ENCODE assay signal across 1 cellular context in genomic region chr1:155196893-155197638, GRCh38.
A peak's percentile ranks its signal among the peaks of the same experiment; 100 is the strongest.
TF ChIP-seq lines count a peak whose summit lies in the region.

No MANE protein-coding gene starts in this region.

TF ChIP-seq in H1, 55 proteins besides CTCF, POLR2A, EP300 and RAD21:
- no peak for TF ChIP-seq USF2 (IDR thresholded peaks at IDR 0.05; ENCODE audit: low read length)
- TF ChIP-seq POLR2AphosphoS5 (IDR thresholded peaks at IDR 0.05; ENCODE audit: low read depth, low read length): peak; percentile 45; the same call in 1 of the 2 replicates
TF ChIP-seq in H1: peak in this region for 1.
